ENCODE assay signal across 10 cellular contexts in genomic region chr16:68786685-68787418, GRCh38. TPM values are rescaled to one million over a fixed set of nuclear protein-coding genes. Genes with fewer than 3 reads are reported as not detected.
A peak's percentile ranks its signal among the peaks of the same experiment; 100 is the strongest.
DNase-seq lines count a peak whose midpoint lies in the region; ATAC-seq, FAIRE-seq and TF ChIP-seq lines count a peak whose summit lies in the region.
"Had no signal": no experiment of that assay in that cellular context is flagged by ENCODE, and none has a peak within 500 bp of the region (broad histone marks: within the 10 kb centered on the region; RNA-seq: fewer than 3 reads in every experiment).

No MANE protein-coding gene starts in this region.

- no peaks in the 10 kb centered on the region for H3K36me3 Mint-ChIP-seq in T-helper 2 cell treated with Interferon-gamma antibody and Interleukin-4, amounts not matched to agents 5 μg/mL and 100 μg/mL, for 36 hours (ENCODE audit: low read depth)

- H3K9me3 Mint-ChIP-seq in T-helper 2 cell treated with Interferon-gamma antibody and Interleukin-4, amounts not matched to agents 5 μg/mL and 100 μg/mL, for 36 hours = no peaks in the 10 kb centered on the region

- peaks cover 36% of the 10 kb centered on the region for H3K27me3 Mint-ChIP-seq in T-helper 2 cell treated with Interferon-gamma antibody and Interleukin-4, amounts not matched to agents 5 μg/mL and 100 μg/mL, for 36 hours (ENCODE audit: low read depth)

- H3K4me3 Mint-ChIP-seq in T-helper 2 cell treated with Interferon-gamma antibody and Interleukin-4, amounts not matched to agents 5 μg/mL and 100 μg/mL, for 36 hours = no peak overlapping the region

- no peak overlapping the region for H3K4me3 ChIP-seq in SJCRH30
- H3K4me3 ChIP-seq in suprapubic skin = no peak overlapping the region

- H3K27ac ChIP-seq in SJCRH30 = peak overlapping the region; percentile 85
- peak overlapping the region; percentile 69 for H3K27ac ChIP-seq in suprapubic skin

- no peaks in the 10 kb centered on the region for H3K27me3 ChIP-seq in SJCRH30
- no peaks in the 10 kb centered on the region for H3K27me3 ChIP-seq in suprapubic skin

- whole genome bisulfite sequencing in suprapubic skin = 42% methylated on average over 7 of the region's 7 CpGs

- ATAC-seq in GM18505 (IDR thresholded peaks at IDR 0.05; ENCODE audit: unreplicated experiment) (no peak), GM21526 (IDR thresholded peaks at IDR 0.05; ENCODE audit: low FRiP score, unreplicated experiment) (no peak)

- TF ChIP-seq POLR2A in suprapubic skin (IDR thresholded peaks at IDR 0.05) (no peak), GM18505 (IDR thresholded peaks at IDR 0.05; ENCODE audit: borderline replicate concordance, extremely low read depth, insufficient read depth, insufficient read length) (no peak)

- H3K9me3 ChIP-seq in SJCRH30 (replicated peaks) (no peaks in the 10 kb centered on the region), suprapubic skin (no peaks in the 10 kb centered on the region)

- no peak overlapping the region for H3K27ac Mint-ChIP-seq in T-helper 2 cell treated with Interferon-gamma antibody and Interleukin-4, amounts not matched to agents 5 μg/mL and 100 μg/mL, for 36 hours

- no peak for TF ChIP-seq CTCF in suprapubic skin (IDR thresholded peaks at IDR 0.05)

- H3K4me1 Mint-ChIP-seq in T-helper 2 cell treated with Interferon-gamma antibody and Interleukin-4, amounts not matched to agents 5 μg/mL and 100 μg/mL, for 36 hours (ENCODE audit: low read depth) = peaks cover 4% of the 10 kb centered on the region

- peak; percentile 64 for FAIRE-seq in islet of Langerhans (lab: Jason Lieb, UNC)

- H3K4me1 ChIP-seq in SJCRH30 (peaks cover 33% of the 10 kb centered on the region), suprapubic skin (peaks cover 19% of the 10 kb centered on the region)

- DNase-seq in NCI-H1105 (lab: John Stamatoyannopoulos, UW) (peak; percentile 73), SJCRH30 (peak; percentile 78 to 90), suprapubic skin (ENCODE audit: low spot score in 2 of 2) (no peak), DMS114 treated with DMSO at 0.1 percent for 48 hours (lab: John Stamatoyannopoulos, UW; ENCODE audit: unreplicated experiment) (no peak)
- no peak for DNase-seq in T-helper 2 cell treated with Interferon-gamma antibody and Interleukin-4, amounts not matched to agents 5 μg/mL and 100 μg/mL, for 36 hours (ENCODE audit: low spot score)
- DNase-seq: activated CD4-positive, alpha-beta T cell treated with anti-CD3 and anti-CD28 coated beads for 48 hours had no signal

- no peaks in the 10 kb centered on the region for H3K36me3 ChIP-seq in SJCRH30
- no peaks in the 10 kb centered on the region for H3K36me3 ChIP-seq in suprapubic skin

- no peak for TF ChIP-seq EP300 in suprapubic skin (IDR thresholded peaks at IDR 0.05)

RNA-seq across cellular contexts. Expression of gene CDH1, which starts 49.8 kb away (rescaled TPM):
- not detected in 2 replicates for total RNA-seq in SJCRH30 (2014; rRNA removed; shearing (Covaris generic))
- total RNA-seq in suprapubic skin = 100 to 1,000 TPM; 175 to 248 (median 223) TPM
- total RNA-seq: NCI-H460 had no signal

RNA-seq across cellular contexts. Expression of gene TANGO6, which starts 56.5 kb away (rescaled TPM):
- 5.8 and 7.3 TPM in 2 replicates for total RNA-seq in SJCRH30 (2014; rRNA removed; shearing (Covaris generic))
- total RNA-seq in suprapubic skin = 10 to 100 TPM; 10.6 to 14.0 (median 12.0) TPM

Comparison
In these comparisons a context has a peak if more than half of its experiments do, and no peak if none do; other contexts are left out.
1. DNase-seq: peak in NCI-H1105 (single experiment) and SJCRH30 (2 of 2); none in suprapubic skin (0 of 2), T-helper 2 cell treated with Interferon-gamma antibody and Interleukin-4, amounts not matched to agents 5 μg/mL and 100 μg/mL, for 36 hours (single experiment) and DMS114 treated with DMSO at 0.1 percent for 48 hours (single experiment).
2. RNA of gene CDH1, which starts 49.8 kb away (total RNA-seq): 175 to 248 TPM in suprapubic skin; not detected in SJCRH30; every median in the first group is over 100 times any median in the second.